Comparison of ENCODE assay signal across 8 cellular contexts in genomic region chr1:14095001-14095400, GRCh38.
A peak's percentile ranks its signal among the peaks of the same experiment; 100 is the strongest.
DNase-seq lines count a peak whose midpoint lies in the region; ATAC-seq and TF ChIP-seq lines count a peak whose summit lies in the region.

No MANE protein-coding gene starts in this region.

- peak; percentile 81 for TF ChIP-seq CTCF in endodermal cell (conservative IDR thresholded peaks at IDR 0.05)
- peak in 6 of 11 experiments; percentile 16 to 45 (median 38) for TF ChIP-seq CTCF in spleen (IDR thresholded peaks at IDR 0.05 in 8 of 11, conservative IDR thresholded peaks at IDR 0.05 in 3 of 11)

- H3K9ac ChIP-seq in endodermal cell (ENCODE audit: extremely low read depth, low read length, poor library complexity, severe bottlenecking): no peak overlapping the region

- ATAC-seq in GM21717 (IDR thresholded peaks at IDR 0.05; ENCODE audit: unreplicated experiment): no peak

- no peaks in the 10 kb centered on the region for H3K4me1 ChIP-seq in endodermal cell (ENCODE audit: control insufficient read depth, insufficient read depth, low read length)
- H3K4me1 ChIP-seq in spleen: no peaks in the 10 kb centered on the region

- intact Hi-C loops in spleen (cut with DNase I; ENCODE audit: low total_unique reads): no loop called here

- H3K27me3 ChIP-seq in endodermal cell (ENCODE audit: control insufficient read depth, insufficient read depth, low read length, poor library complexity, severe bottlenecking) (peaks cover 23% of the 10 kb centered on the region), spleen (replicated peaks in 1 of 7) (peaks cover 0 to 23% (median 0%) of the 10 kb centered on the region in 7 donors)

- no peak for TF ChIP-seq POLR2A in spleen (IDR thresholded peaks at IDR 0.05)

- DNase-seq in NOMO-1 treated with DMSO at 0.1 percent for 48 hours (lab: John Stamatoyannopoulos, UW; ENCODE audit: unreplicated experiment) (peak; percentile 0), NOMO-1 (lab: John Stamatoyannopoulos, UW; ENCODE audit: unreplicated experiment in 2 of 2) (no peak), NCI-H345 treated with DMSO at 0.1 percent for 48 hours (lab: John Stamatoyannopoulos, UW; ENCODE audit: unreplicated experiment) (peak; percentile 39), endodermal cell (no peak), spleen (no peak), NCI-H524 treated with DMSO at 0.1 percent for 48 hours (lab: John Stamatoyannopoulos, UW) (no peak)
- no peak for DNase-seq in activated naive CD4-positive, alpha-beta T cell (lab: John Stamatoyannopoulos, UW)

- H3K36me3 ChIP-seq in endodermal cell (ENCODE audit: control insufficient read depth, insufficient read depth, low read length) (no peaks in the 10 kb centered on the region), spleen (no peaks in the 10 kb centered on the region)

- no peak overlapping the region for H3K4me3 Mint-ChIP-seq in endodermal cell

- H3K27ac ChIP-seq in endodermal cell (ENCODE audit: low read depth, low read length) (no peak overlapping the region), spleen (no peak overlapping the region)

- peaks cover 11% of the 10 kb centered on the region for H3K4me1 Mint-ChIP-seq in endodermal cell

- H3K9me3 ChIP-seq in endodermal cell (ENCODE audit: control insufficient read depth, low read length): peaks cover 3% of the 10 kb centered on the region
- H3K9me3 ChIP-seq in spleen: peaks cover 0 to 12% (median 8%) of the 10 kb centered on the region in 8 donors

- no peak overlapping the region for H3K27ac Mint-ChIP-seq in endodermal cell

- 60% methylated on average over 3 of the region's 3 CpGs; no CpG with 5 or more reads in 1 of the 2 experiments for WGBS in endodermal cell (ENCODE audit: insufficient coverage in 1 of 2, insufficient read length in 1 of 2), 2 experiments
- 36 to 50% (median 47%) methylated on average over 3 of the region's 3 CpGs for WGBS in spleen, 5 donors

- H3K4me3 ChIP-seq in endodermal cell (ENCODE audit: low read length) (no peak overlapping the region), spleen (no peak overlapping the region)

- H3K9me3 Mint-ChIP-seq in endodermal cell: peaks cover 12% of the 10 kb centered on the region

- peaks cover 23% of the 10 kb centered on the region for H3K27me3 Mint-ChIP-seq in endodermal cell (ENCODE audit: insufficient read depth)

- no peaks in the 10 kb centered on the region for H3K36me3 Mint-ChIP-seq in endodermal cell (ENCODE audit: low read depth)

Comparison
In these comparisons a context has a peak if more than half of its experiments do, and no peak if none do; other contexts are left out.
1. DNase-seq: peak in NOMO-1 treated with DMSO at 0.1 percent for 48 hours (single experiment) and NCI-H345 treated with DMSO at 0.1 percent for 48 hours (single experiment); none in NOMO-1 (0 of 2), endodermal cell (single experiment), spleen (single experiment), activated naive CD4-positive, alpha-beta T cell (0 of 4) and NCI-H524 treated with DMSO at 0.1 percent for 48 hours (single experiment).